ENCODE assay signal across 8 cellular contexts in the genomic region with DNA sequence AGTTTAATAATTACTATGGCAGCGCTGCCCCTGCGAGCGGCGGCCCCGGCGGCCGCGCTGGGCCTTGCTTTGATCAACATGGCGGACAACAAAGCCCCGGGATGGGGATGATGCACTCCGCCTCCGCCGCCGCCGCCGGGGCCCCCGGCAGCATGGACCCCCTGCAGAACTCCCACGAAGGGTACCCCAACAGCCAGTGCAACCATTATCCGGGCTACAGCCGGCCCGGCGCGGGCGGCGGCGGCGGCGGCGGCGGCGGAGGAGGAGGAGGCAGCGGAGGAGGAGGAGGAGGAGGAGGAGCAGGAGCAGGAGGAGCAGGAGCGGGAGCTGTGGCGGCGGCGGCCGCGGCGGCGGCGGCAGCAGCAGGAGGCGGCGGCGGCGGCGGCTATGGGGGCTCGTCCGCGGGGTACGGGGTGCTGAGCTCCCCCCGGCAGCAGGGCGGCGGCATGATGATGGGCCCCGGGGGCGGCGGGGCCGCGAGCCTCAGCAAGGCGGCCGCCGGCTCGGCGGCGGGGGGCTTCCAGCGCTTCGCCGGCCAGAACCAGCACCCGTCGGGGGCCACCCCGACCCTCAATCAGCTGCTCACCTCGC. TPM values are rescaled to one million over a fixed set of nuclear protein-coding genes. Genes with fewer than 3 reads are reported as not detected.
DNase-seq lines count a peak whose midpoint lies in the region; TF ChIP-seq lines count a peak whose summit lies in the region.

No MANE protein-coding gene starts in this region.

- H3K4me1 ChIP-seq in HUES64 (ENCODE audit: insufficient read depth, low read length) (peaks cover 63% of the 10 kb centered on the region), breast epithelium (peaks cover 0 to 5% of the 10 kb centered on the region in 2 donors)

- H3K9me3 ChIP-seq in HUES64 (ENCODE audit: insufficient read depth, low read depth, low read length) = no peaks in the 10 kb centered on the region
- no peaks in the 10 kb centered on the region for H3K9me3 ChIP-seq in breast epithelium

- H3K27ac ChIP-seq in HUES64 (ENCODE audit: low read depth, low read length) (peak overlapping the region; percentile 90), breast epithelium (peak overlapping the region; percentile 98 to 100)

- under 1% methylated on average over 58 of the region's 71 CpGs for WGBS in HUES64

- H3K27me3 ChIP-seq in HUES64 (ENCODE audit: insufficient read depth, low read length) (no peaks in the 10 kb centered on the region), breast epithelium (no peaks in the 10 kb centered on the region)

- TF ChIP-seq POLR2A in breast epithelium (IDR thresholded peaks at IDR 0.05) = peak; percentile 34

- H3K4me3 ChIP-seq in HUES64 (ENCODE audit: low read length) = peak overlapping the region; percentile 90
- H3K4me3 ChIP-seq in breast epithelium = peak overlapping the region; percentile 84 to 97 (median 87)

- peak overlapping the region; percentile 98 for H3K9ac ChIP-seq in HUES64 (ENCODE audit: low read depth, low read length)

- H3K36me3 ChIP-seq in HUES64 (ENCODE audit: insufficient read depth, low read length) = no peaks in the 10 kb centered on the region
- H3K36me3 ChIP-seq in breast epithelium = no peaks in the 10 kb centered on the region

- no peak for TF ChIP-seq CTCF in breast epithelium (IDR thresholded peaks at IDR 0.05)

- intact Hi-C loops in breast epithelium (cut with DNase I; ENCODE audit: low total_unique reads) = loop anchor here (5.0 to 10.0 kb wide), 3 partner anchors 56 to 246 kb away; no protein-coding TSS in a partner anchor

- DNase-seq in ELR (ENCODE audit: low read depth) (peak; percentile 55), UCSD-AML1 (lab: John Stamatoyannopoulos, UW; ENCODE audit: unreplicated experiment) (peak; percentile 58), breast epithelium (ENCODE audit: low spot score in 2 of 2) (peak; percentile 39 to 59), kidney tubule cell (ENCODE audit: low spot score) (peak; percentile 65), NCI-H1694 (lab: John Stamatoyannopoulos, UW) (no peak), iPS-NIHi7 (ENCODE audit: extremely low spot score) (no peak)
- DNase-seq in stimulated activated CD4-positive, alpha-beta T cell treated with anti-CD3 and anti-CD28 coated beads, Interleukin-1b, Interleukin-23, amount 100 ng/mL, for 24 hours (ENCODE audit: low read depth in 4 of 4, low spot score in 1 of 4) = peak in 3 of 4 experiments; percentile 16 to 32 (median 29)

RNA-seq across cellular contexts. Expression of gene ARID1B, which starts 1.5 kb away (rescaled TPM):
- polyA plus RNA-seq in HUES64 (2013, experiment 1 of 2) = 38.0 TPM
- 35.7 TPM for polyA plus RNA-seq in HUES64 (2013, experiment 2 of 2)
- total RNA-seq in breast epithelium = 100 to 1,000 TPM in 2 of 3 donors, 10 to 100 TPM in 1; 99.9 to 205 (median 131) TPM

Comparison
In these comparisons a context has a peak if more than half of its experiments do, and no peak if none do; other contexts are left out.
1. DNase-seq: peak in ELR (single experiment), UCSD-AML1 (single experiment), breast epithelium (2 of 2), kidney tubule cell (single experiment) and stimulated activated CD4-positive, alpha-beta T cell treated with anti-CD3 and anti-CD28 coated beads, Interleukin-1b, Interleukin-23, amount 100 ng/mL, for 24 hours (3 of 4); none in NCI-H1694 (single experiment) and iPS-NIHi7 (single experiment).